8 cellular contexts compared by ENCODE assay signal in the genomic region with DNA sequence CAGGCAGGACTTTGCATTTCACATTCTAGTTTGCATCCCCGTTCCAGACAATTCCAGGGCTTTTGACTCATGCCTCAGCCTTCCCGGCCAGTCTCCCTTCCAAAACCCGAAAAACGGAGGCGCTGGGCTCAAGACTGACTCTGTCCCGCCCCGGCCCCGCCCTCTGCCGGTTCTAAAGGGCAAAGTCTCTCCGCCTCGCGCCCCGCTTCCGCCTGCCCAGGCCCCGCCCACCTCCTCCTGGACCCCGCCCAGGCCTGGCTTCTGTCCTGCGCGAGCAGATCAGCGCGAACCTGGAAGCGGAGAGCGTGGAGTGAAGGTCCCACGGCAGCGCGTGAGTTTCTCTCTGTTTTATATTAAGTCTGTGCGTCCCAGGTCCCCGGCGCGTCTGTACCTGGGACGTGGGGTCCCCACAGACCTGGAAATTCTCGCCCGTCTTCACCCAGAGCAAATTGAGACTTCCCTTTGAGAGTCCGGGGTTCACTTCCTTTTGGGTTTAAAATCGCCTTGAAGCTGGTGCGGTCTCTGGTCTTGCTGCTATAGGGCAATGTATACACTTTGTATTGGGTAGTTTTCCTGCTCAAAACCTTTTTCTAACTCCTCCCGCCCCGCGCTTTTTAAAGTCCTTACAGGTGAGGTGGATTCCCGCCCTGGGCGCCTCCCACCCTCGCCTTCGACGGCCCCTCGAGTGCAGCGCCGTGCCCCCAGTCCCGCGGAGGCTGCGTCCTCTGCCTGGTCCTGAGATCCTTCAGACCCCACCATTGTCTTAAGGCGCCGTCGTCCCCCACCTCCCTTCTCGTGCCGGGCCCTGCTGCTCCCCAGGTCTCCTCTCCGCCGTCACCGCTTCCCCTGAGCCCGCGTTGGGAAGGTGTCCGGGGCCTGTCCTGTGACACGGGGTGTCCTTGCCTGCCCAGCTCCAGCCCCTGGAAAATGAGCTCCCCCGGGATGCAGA. TPM values are rescaled to one million over a fixed set of nuclear protein-coding genes. Genes with fewer than 3 reads are reported as not detected.
DNase-seq lines count a peak whose midpoint lies in the region; ATAC-seq, FAIRE-seq and TF ChIP-seq lines count a peak whose summit lies in the region.

No MANE protein-coding gene starts in this region.

- peak overlapping the region; percentile 96 for H3K4me2 ChIP-seq in Loucy (ENCODE audit: low read depth, low read length, poor library complexity, severe bottlenecking)

- H3K27ac Mint-ChIP-seq in activated naive CD4-positive, alpha-beta T cell treated with anti-CD3 and anti-CD28 coated beads, Interleukin-2, amount 10 ng/mL, durations not matched to agents 7 days and 5 days = peak overlapping the region; percentile 83
- peak overlapping the region; percentile 76 for H3K27ac Mint-ChIP-seq in glutamatergic neuron (ENCODE audit: unreplicated experiment)

- no peaks in the 10 kb centered on the region for H3K27me3 ChIP-seq in Loucy (ENCODE audit: insufficient read depth, low read length, poor library complexity, severe bottlenecking)
- H3K27me3 ChIP-seq in suprapubic skin = no peaks in the 10 kb centered on the region

- no peak for FAIRE-seq in H54 (lab: Jason Lieb, UNC)

- in situ Hi-C loops in G401 (cut with HindIII; ENCODE audit: low sequenced_read_pairs) = no loop called here
- in situ Hi-C loops in SK-MEL-5 (cut with HindIII; ENCODE audit: low pct_unique_long_range_greater_than_20kb, low sequenced_read_pairs) = no loop called here

- 0 out of 2 replicates have a peak, but pooled peaks have one; percentile 15 for TF ChIP-seq CTCF in Loucy (conservative IDR thresholded peaks at IDR 0.05; ENCODE audit: low read length)
- TF ChIP-seq CTCF in glutamatergic neuron (IDR thresholded peaks at IDR 0.05; ENCODE audit: partially characterized antibody, unreplicated experiment) = peak; percentile 68
- no peak for TF ChIP-seq CTCF in omental fat pad (IDR thresholded peaks at IDR 0.05)
- TF ChIP-seq CTCF in suprapubic skin (IDR thresholded peaks at IDR 0.05) = peak in 1 of 2 donors; percentile 58

- H3K4me1 ChIP-seq in Loucy (ENCODE audit: insufficient read depth, low read length, poor library complexity, severe bottlenecking) (peaks cover 26% of the 10 kb centered on the region), suprapubic skin (peaks cover 18% of the 10 kb centered on the region)

- H3K27ac ChIP-seq in suprapubic skin = peak overlapping the region; percentile 36

- H3K4me3 ChIP-seq in Loucy (ENCODE audit: low read length, poor library complexity, severe bottlenecking) (peak overlapping the region; percentile 86), suprapubic skin (peak overlapping the region; percentile 59)

- ATAC-seq in omental fat pad (ENCODE audit: low FRiP score) = peak; percentile 100

- no peaks in the 10 kb centered on the region for H3K27me3 Mint-ChIP-seq in activated naive CD4-positive, alpha-beta T cell treated with anti-CD3 and anti-CD28 coated beads, Interleukin-2, amount 10 ng/mL, durations not matched to agents 7 days and 5 days
- H3K27me3 Mint-ChIP-seq in glutamatergic neuron (ENCODE audit: unreplicated experiment) = peaks cover 2% of the 10 kb centered on the region

- peaks cover 62% of the 10 kb centered on the region for H3K36me3 Mint-ChIP-seq in activated naive CD4-positive, alpha-beta T cell treated with anti-CD3 and anti-CD28 coated beads, Interleukin-2, amount 10 ng/mL, durations not matched to agents 7 days and 5 days
- peaks cover 20% of the 10 kb centered on the region for H3K36me3 Mint-ChIP-seq in glutamatergic neuron (ENCODE audit: unreplicated experiment)

- peak overlapping the region; percentile 94 for H2AFZ ChIP-seq in Loucy (ENCODE audit: low read length)

- peak overlapping the region; percentile 80 for H3K4me3 Mint-ChIP-seq in activated naive CD4-positive, alpha-beta T cell treated with anti-CD3 and anti-CD28 coated beads, Interleukin-2, amount 10 ng/mL, durations not matched to agents 7 days and 5 days
- peak overlapping the region; percentile 93 for H3K4me3 Mint-ChIP-seq in glutamatergic neuron (ENCODE audit: unreplicated experiment)

- H3K9me3 Mint-ChIP-seq in activated naive CD4-positive, alpha-beta T cell treated with anti-CD3 and anti-CD28 coated beads, Interleukin-2, amount 10 ng/mL, durations not matched to agents 7 days and 5 days = peaks cover 57% of the 10 kb centered on the region
- peaks cover 8% of the 10 kb centered on the region for H3K9me3 Mint-ChIP-seq in glutamatergic neuron (ENCODE audit: unreplicated experiment)

- H3K4me1 Mint-ChIP-seq in activated naive CD4-positive, alpha-beta T cell treated with anti-CD3 and anti-CD28 coated beads, Interleukin-2, amount 10 ng/mL, durations not matched to agents 7 days and 5 days = peaks cover 22% of the 10 kb centered on the region
- peaks cover 6% of the 10 kb centered on the region for H3K4me1 Mint-ChIP-seq in glutamatergic neuron (ENCODE audit: low read depth, unreplicated experiment)

- TF ChIP-seq POLR2A in H54 (IDR thresholded peaks at IDR 0.05; ENCODE audit: low read depth, low read length) (peak; percentile 67), suprapubic skin (IDR thresholded peaks at IDR 0.05) (no peak)

- no peaks in the 10 kb centered on the region for H3K9me3 ChIP-seq in Loucy (ENCODE audit: insufficient read depth, low read depth, low read length)
- no peaks in the 10 kb centered on the region for H3K9me3 ChIP-seq in suprapubic skin

- H4K20me1 ChIP-seq in Loucy (ENCODE audit: insufficient read depth, low read length, poor library complexity, severe bottlenecking) = peaks cover 6% of the 10 kb centered on the region

- peaks cover 5% of the 10 kb centered on the region; the same call in 1 of the 2 replicates for H3K36me3 ChIP-seq in Loucy (ENCODE audit: insufficient read depth, low read length)
- peaks cover 5% of the 10 kb centered on the region for H3K36me3 ChIP-seq in suprapubic skin

- peaks cover 19% of the 10 kb centered on the region for H3K79me2 ChIP-seq in Loucy (ENCODE audit: insufficient read depth, low read length)

- DNase-seq in G401 (ENCODE audit: low spot score) (peak; percentile 86), H54 (ENCODE audit: insufficient read length, low spot score) (peak; percentile 76), SK-MEL-5 (ENCODE audit: low read depth, low spot score) (peak; percentile 73), glutamatergic neuron (peak; percentile 98), omental fat pad (ENCODE audit: low spot score) (peak; percentile 97), suprapubic skin (ENCODE audit: low spot score in 2 of 2) (peak; percentile 96 to 97)
- peak; percentile 96 for DNase-seq in activated naive CD4-positive, alpha-beta T cell treated with anti-CD3 and anti-CD28 coated beads, Interleukin-2, amount 10 ng/mL, durations not matched to agents 7 days and 5 days

- peak overlapping the region; percentile 75 for H3K9ac ChIP-seq in Loucy (ENCODE audit: low read depth, low read length, poor library complexity, severe bottlenecking)

- 2% methylated on average over 35 of the region's 62 CpGs for whole genome bisulfite sequencing in suprapubic skin

- H3K9me2 ChIP-seq in Loucy (replicated peaks; ENCODE audit: low read depth, low read length) = no peaks in the 10 kb centered on the region

- no peak for TF ChIP-seq EP300 in suprapubic skin (IDR thresholded peaks at IDR 0.05)

- H3F3A ChIP-seq in Loucy (ENCODE audit: low read depth) = 0 out of 2 replicates have a peak, but pooled peaks cover under 1% of the 10 kb centered on the region

- CTCF ChIA-PET in activated naive CD4-positive, alpha-beta T cell treated with anti-CD3 and anti-CD28 coated beads, Interleukin-2, amount 10 ng/mL, durations not matched to agents 7 days and 5 days (lab: Charles Lee) = interaction anchor here (0.6 to 1.1 kb wide), 2 partner anchors 244 to 294 kb away, joined by 3 to 4 read pairs; no protein-coding TSS in a partner anchor

RNA-seq across cellular contexts. Expression of gene ZNF701, which starts 31.2 kb away (rescaled TPM):
- total RNA-seq in G401 (2014; rRNA removed; shearing (Covaris generic)) = 1.1 and 1.2 TPM in 2 replicates
- 13.2 and 13.3 TPM in 2 replicates for total RNA-seq in SK-MEL-5 (2014; rRNA removed; shearing (Covaris generic))
- polyA plus RNA-seq in SK-MEL-5 (2015; cell fraction: cytosol; rRNA removed) = 4.9 and 6.0 TPM in 2 replicates
- 13.0 and 16.8 TPM in 2 replicates for polyA plus RNA-seq in SK-MEL-5 (2015; cell fraction: nucleus; rRNA removed)
- total RNA-seq in glutamatergic neuron (ENCODE audit: unreplicated experiment) = 22.8 TPM
- total RNA-seq in omental fat pad = 10 to 100 TPM in 3 of 4 donors, 1 to 10 TPM in 1; 8.6 to 24.6 (median 10.2) TPM
- total RNA-seq in suprapubic skin = 10 to 100 TPM; 11.7 to 16.2 (median 12.6) TPM

RNA-seq across cellular contexts. Expression of gene ZNF83, which starts 36.9 kb away (rescaled TPM):
- 14.0 and 19.4 TPM in 2 replicates for total RNA-seq in G401 (2014; rRNA removed; shearing (Covaris generic))
- total RNA-seq in SK-MEL-5 (2014; rRNA removed; shearing (Covaris generic)) = 11.3 and 14.1 TPM in 2 replicates
- 4.6 and 7.1 TPM in 2 replicates for polyA plus RNA-seq in SK-MEL-5 (2015; cell fraction: cytosol; rRNA removed)
- 128 and 133 TPM in 2 replicates for polyA plus RNA-seq in SK-MEL-5 (2015; cell fraction: nucleus; rRNA removed)
- total RNA-seq in glutamatergic neuron (ENCODE audit: unreplicated experiment) (62.3 TPM), omental fat pad (10 to 100 TPM; 38.7 to 62.3 (median 51.8) TPM), suprapubic skin (10 to 100 TPM; 21.3 to 92.9 (median 41.4) TPM)

Comparison
In these comparisons a context has a peak if more than half of its experiments do, and no peak if none do; other contexts are left out.
1. Peak in every context shown above with its lines: DNase-seq, ATAC-seq, H3K4me3 ChIP-seq and H3K27ac ChIP-seq.
2. CTCF ChIP-seq: peak in Loucy (single experiment) and glutamatergic neuron (single experiment); none in omental fat pad (0 of 3).